ENCODE assay signal across 2 cellular contexts in the genomic region with DNA sequence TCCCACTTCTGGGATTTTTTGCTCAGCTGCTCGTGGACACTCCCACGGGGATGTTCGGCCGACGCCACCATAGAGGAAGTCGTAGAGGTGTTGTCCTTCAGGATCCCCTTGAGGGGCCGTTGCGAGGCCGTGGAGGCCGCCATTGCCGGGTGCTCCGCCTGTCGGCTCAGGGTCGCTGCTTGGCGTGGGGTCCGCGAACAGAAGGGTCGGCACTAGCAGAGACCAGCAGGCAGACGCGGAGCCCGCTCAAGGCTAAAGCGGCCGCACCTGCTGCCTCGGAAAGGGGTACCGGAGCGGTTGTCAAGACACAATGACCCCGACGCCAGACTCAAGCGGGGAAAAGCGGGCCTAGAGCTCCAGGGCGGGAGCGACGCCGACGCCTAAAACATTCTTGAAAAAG.
TF ChIP-seq lines count a peak whose summit lies in the region.

No MANE protein-coding gene starts in this region.

TF ChIP-seq in GM23338, 12 proteins besides CTCF, POLR2A, EP300 and RAD21:
- TF ChIP-seq STAT1 (IDR thresholded peaks at IDR 0.05; ENCODE audit: unreplicated experiment) (no peak), ZNF114 (CRISPR knock-in tag; IDR thresholded peaks at IDR 0.05) (no peak), EZH2 (IDR thresholded peaks at IDR 0.05; ENCODE audit: low read depth, unreplicated experiment) (no peak), ZNF331 (CRISPR knock-in tag; IDR thresholded peaks at IDR 0.05; ENCODE audit: low read depth) (no peak), JUNB (IDR thresholded peaks at IDR 0.05; ENCODE audit: unreplicated experiment) (no peak), POLR2AphosphoS5 (IDR thresholded peaks at IDR 0.05; ENCODE audit: low read depth) (no peak)
- TF ChIP-seq, protein P1, sequence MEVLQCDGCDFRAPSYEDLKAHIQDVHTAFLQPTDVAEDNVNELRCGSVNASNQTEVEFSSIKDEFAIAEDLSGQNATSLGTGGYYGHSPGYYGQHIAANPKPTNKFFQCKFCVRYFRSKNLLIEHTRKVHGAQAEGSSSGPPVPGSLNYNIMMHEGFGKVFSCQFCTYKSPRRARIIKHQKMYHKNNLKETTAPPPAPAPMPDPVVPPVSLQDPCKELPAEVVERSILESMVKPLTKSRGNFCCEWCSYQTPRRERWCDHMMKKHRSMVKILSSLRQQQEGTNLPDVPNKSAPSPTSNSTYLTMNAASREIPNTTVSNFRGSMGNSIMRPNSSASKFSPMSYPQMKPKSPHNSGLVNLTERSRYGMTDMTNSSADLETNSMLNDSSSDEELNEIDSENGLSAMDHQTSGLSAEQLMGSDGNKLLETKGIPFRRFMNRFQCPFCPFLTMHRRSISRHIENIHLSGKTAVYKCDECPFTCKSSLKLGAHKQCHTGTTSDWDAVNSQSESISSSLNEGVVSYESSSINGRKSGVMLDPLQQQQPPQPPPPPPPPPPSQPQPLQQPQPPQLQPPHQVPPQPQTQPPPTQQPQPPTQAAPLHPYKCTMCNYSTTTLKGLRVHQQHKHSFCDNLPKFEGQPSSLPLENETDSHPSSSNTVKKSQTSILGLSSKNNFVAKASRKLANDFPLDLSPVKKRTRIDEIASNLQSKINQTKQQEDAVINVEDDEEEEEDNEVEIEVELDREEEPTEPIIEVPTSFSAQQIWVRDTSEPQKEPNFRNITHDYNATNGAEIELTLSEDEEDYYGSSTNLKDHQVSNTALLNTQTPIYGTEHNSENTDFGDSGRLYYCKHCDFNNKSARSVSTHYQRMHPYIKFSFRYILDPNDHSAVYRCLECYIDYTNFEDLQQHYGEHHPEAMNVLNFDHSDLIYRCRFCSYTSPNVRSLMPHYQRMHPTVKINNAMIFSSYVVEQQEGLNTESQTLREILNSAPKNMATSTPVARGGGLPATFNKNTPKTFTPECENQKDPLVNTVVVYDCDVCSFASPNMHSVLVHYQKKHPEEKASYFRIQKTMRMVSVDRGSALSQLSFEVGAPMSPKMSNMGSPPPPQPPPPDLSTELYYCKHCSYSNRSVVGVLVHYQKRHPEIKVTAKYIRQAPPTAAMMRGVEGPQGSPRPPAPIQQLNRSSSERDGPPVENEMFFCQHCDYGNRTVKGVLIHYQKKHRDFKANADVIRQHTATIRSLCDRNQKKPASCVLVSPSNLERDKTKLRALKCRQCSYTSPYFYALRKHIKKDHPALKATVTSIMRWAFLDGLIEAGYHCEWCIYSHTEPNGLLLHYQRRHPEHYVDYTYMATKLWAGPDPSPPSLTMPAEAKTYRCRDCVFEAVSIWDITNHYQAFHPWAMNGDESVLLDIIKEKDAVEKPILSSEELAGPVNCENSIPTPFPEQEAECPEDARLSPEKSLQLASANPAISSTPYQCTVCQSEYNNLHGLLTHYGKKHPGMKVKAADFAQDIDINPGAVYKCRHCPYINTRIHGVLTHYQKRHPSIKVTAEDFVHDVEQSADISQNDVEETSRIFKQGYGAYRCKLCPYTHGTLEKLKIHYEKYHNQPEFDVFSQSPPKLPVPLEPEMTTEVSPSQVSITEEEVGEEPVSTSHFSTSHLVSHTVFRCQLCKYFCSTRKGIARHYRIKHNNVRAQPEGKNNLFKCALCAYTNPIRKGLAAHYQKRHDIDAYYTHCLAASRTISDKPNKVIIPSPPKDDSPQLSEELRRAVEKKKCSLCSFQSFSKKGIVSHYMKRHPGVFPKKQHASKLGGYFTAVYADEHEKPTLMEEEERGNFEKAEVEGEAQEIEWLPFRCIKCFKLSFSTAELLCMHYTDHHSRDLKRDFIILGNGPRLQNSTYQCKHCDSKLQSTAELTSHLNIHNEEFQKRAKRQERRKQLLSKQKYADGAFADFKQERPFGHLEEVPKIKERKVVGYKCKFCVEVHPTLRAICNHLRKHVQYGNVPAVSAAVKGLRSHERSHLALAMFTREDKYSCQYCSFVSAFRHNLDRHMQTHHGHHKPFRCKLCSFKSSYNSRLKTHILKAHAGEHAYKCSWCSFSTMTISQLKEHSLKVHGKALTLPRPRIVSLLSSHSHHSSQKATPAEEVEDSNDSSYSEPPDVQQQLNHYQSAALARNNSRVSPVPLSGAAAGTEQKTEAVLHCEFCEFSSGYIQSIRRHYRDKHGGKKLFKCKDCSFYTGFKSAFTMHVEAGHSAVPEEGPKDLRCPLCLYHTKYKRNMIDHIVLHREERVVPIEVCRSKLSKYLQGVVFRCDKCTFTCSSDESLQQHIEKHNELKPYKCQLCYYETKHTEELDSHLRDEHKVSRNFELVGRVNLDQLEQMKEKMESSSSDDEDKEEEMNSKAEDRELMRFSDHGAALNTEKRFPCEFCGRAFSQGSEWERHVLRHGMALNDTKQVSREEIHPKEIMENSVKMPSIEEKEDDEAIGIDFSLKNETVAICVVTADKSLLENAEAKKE (CRISPR knock-in tag; IDR thresholded peaks at IDR 0.05): no peak
- TF ChIP-seq, protein P2, sequence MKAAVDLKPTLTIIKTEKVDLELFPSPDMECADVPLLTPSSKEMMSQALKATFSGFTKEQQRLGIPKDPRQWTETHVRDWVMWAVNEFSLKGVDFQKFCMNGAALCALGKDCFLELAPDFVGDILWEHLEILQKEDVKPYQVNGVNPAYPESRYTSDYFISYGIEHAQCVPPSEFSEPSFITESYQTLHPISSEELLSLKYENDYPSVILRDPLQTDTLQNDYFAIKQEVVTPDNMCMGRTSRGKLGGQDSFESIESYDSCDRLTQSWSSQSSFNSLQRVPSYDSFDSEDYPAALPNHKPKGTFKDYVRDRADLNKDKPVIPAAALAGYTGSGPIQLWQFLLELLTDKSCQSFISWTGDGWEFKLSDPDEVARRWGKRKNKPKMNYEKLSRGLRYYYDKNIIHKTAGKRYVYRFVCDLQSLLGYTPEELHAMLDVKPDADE (IDR thresholded peaks at IDR 0.05): no peak

TF ChIP-seq in K562, 482 proteins besides CTCF, POLR2A, EP300 and RAD21:
- no peak for TF ChIP-seq MYBL2 (IDR thresholded peaks at IDR 0.05; ENCODE audit: low read depth)
- no peak for TF ChIP-seq MYBL2 (CRISPR knock-in tag; IDR thresholded peaks at IDR 0.05; ENCODE audit: borderline replicate concordance)
- TF ChIP-seq PURB (CRISPR knock-in tag; IDR thresholded peaks at IDR 0.05; ENCODE audit: low read depth): no peak
- TF ChIP-seq EZH2 (IDR thresholded peaks at IDR 0.05; ENCODE audit: borderline replicate concordance, low read depth, low read length): 0 out of 2 replicates have a peak, but pooled peaks have one; percentile 24
- TF ChIP-seq ZNF143 (CRISPR knock-in tag; IDR thresholded peaks at IDR 0.05): no peak
- TF ChIP-seq, protein P3, sequence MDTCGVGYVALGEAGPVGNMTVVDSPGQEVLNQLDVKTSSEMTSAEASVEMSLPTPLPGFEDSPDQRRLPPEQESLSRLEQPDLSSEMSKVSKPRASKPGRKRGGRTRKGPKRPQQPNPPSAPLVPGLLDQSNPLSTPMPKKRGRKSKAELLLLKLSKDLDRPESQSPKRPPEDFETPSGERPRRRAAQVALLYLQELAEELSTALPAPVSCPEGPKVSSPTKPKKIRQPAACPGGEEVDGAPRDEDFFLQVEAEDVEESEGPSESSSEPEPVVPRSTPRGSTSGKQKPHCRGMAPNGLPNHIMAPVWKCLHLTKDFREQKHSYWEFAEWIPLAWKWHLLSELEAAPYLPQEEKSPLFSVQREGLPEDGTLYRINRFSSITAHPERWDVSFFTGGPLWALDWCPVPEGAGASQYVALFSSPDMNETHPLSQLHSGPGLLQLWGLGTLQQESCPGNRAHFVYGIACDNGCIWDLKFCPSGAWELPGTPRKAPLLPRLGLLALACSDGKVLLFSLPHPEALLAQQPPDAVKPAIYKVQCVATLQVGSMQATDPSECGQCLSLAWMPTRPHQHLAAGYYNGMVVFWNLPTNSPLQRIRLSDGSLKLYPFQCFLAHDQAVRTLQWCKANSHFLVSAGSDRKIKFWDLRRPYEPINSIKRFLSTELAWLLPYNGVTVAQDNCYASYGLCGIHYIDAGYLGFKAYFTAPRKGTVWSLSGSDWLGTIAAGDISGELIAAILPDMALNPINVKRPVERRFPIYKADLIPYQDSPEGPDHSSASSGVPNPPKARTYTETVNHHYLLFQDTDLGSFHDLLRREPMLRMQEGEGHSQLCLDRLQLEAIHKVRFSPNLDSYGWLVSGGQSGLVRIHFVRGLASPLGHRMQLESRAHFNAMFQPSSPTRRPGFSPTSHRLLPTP (IDR thresholded peaks at IDR 0.05; ENCODE audit: borderline replicate concordance, extremely low read depth, insufficient read length): no peak
- no peak for TF ChIP-seq SAFB2 (IDR thresholded peaks at IDR 0.05; ENCODE audit: borderline replicate concordance, low read depth, low read length, severe bottlenecking)
- no peak for TF ChIP-seq GTF2A2 (tag; IDR thresholded peaks at IDR 0.05)
- TF ChIP-seq TEAD2 (tag; IDR thresholded peaks at IDR 0.05): no peak
- TF ChIP-seq, protein P4, sequence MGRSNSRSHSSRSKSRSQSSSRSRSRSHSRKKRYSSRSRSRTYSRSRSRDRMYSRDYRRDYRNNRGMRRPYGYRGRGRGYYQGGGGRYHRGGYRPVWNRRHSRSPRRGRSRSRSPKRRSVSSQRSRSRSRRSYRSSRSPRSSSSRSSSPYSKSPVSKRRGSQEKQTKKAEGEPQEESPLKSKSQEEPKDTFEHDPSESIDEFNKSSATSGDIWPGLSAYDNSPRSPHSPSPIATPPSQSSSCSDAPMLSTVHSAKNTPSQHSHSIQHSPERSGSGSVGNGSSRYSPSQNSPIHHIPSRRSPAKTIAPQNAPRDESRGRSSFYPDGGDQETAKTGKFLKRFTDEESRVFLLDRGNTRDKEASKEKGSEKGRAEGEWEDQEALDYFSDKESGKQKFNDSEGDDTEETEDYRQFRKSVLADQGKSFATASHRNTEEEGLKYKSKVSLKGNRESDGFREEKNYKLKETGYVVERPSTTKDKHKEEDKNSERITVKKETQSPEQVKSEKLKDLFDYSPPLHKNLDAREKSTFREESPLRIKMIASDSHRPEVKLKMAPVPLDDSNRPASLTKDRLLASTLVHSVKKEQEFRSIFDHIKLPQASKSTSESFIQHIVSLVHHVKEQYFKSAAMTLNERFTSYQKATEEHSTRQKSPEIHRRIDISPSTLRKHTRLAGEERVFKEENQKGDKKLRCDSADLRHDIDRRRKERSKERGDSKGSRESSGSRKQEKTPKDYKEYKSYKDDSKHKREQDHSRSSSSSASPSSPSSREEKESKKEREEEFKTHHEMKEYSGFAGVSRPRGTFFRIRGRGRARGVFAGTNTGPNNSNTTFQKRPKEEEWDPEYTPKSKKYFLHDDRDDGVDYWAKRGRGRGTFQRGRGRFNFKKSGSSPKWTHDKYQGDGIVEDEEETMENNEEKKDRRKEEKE (IDR thresholded peaks at IDR 0.05; ENCODE audit: borderline replicate concordance in 1 of 2, control insufficient read depth in 1 of 2, low read depth in 2 of 2, low read length in 1 of 2): no peak
- TF ChIP-seq ZNF561 (CRISPR knock-in tag; conservative IDR thresholded peaks at IDR 0.05): no peak
- TF ChIP-seq ZNF232 (CRISPR knock-in tag; IDR thresholded peaks at IDR 0.05): no peak
- TF ChIP-seq PHB2 (IDR thresholded peaks at IDR 0.05; ENCODE audit: low read depth): no peak
- TF ChIP-seq ZNF253 (CRISPR knock-in tag; conservative IDR thresholded peaks at IDR 0.05): no peak
- TF ChIP-seq, protein P5, sequence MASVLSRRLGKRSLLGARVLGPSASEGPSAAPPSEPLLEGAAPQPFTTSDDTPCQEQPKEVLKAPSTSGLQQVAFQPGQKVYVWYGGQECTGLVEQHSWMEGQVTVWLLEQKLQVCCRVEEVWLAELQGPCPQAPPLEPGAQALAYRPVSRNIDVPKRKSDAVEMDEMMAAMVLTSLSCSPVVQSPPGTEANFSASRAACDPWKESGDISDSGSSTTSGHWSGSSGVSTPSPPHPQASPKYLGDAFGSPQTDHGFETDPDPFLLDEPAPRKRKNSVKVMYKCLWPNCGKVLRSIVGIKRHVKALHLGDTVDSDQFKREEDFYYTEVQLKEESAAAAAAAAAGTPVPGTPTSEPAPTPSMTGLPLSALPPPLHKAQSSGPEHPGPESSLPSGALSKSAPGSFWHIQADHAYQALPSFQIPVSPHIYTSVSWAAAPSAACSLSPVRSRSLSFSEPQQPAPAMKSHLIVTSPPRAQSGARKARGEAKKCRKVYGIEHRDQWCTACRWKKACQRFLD (CRISPR knock-in tag; IDR thresholded peaks at IDR 0.05): no peak
- TF ChIP-seq SIRT6 (IDR thresholded peaks at IDR 0.05; ENCODE audit: low read depth, low read length): no peak
- no peak for TF ChIP-seq MYNN (IDR thresholded peaks at IDR 0.05)
- no peak for TF ChIP-seq MYNN (CRISPR knock-in tag; IDR thresholded peaks at IDR 0.05)
- TF ChIP-seq YY1 (IDR thresholded peaks at IDR 0.05; ENCODE audit: borderline replicate concordance in 1 of 3, control insufficient read depth in 1 of 3, extremely low read depth in 1 of 3, insufficient read depth in 3 of 3, insufficient read length in 1 of 3, insufficient replicate concordance in 2 of 3, low read depth in 1 of 3, low read length in 2 of 3): peak in 2 of 3 experiments; percentile 15 to 23
TF ChIP-seq in K562: peak in this region for 2.
